Comparison of ENCODE assay signal across 13 cellular contexts in the genomic region with DNA sequence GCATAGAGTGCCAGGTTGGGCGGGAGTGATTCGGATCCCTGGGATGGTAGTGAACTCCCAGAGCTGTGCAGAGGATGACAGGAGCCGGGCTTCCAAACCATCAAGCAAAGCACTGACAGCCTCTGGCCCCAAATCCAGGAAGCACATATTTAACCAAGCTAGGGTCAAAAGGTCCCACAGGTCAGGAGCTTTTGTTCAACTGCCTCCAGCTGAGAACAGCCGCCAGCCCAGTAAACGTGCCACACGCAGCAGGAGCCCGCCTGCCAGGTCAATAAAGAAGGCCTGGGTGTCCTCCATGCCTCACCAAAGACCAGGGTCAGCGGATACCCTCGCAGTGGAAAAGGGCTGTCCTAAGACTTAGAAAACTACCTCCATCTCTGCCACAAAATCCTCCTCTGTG.
"Had no signal": no experiment of that assay in that cellular context is flagged by ENCODE, and none has a peak within 500 bp of the region (broad histone marks: within the 10 kb centered on the region; RNA-seq: fewer than 3 reads in every experiment).

No MANE protein-coding gene starts in this region.

- H3K9me3 Mint-ChIP-seq: activated CD4-positive, alpha-beta memory T cell treated with anti-CD3 and anti-CD28 coated beads for 36 hours; activated naive CD8-positive, alpha-beta T cell treated with anti-CD3 and anti-CD28 coated beads for 36 hours had no signal

- H3K27ac Mint-ChIP-seq: activated CD4-positive, alpha-beta memory T cell treated with anti-CD3 and anti-CD28 coated beads for 36 hours; activated naive CD8-positive, alpha-beta T cell treated with anti-CD3 and anti-CD28 coated beads for 36 hours had no signal

- H3K4me1 ChIP-seq: colonic mucosa had no signal

- H3K4me3 ChIP-seq: colonic mucosa, thyroid gland had no signal

- DNase-seq: activated CD4-positive, alpha-beta memory T cell treated with anti-CD3 and anti-CD28 coated beads for 36 hours; activated CD4-positive, alpha-beta T cell treated with anti-CD3 and anti-CD28 coated beads for 4 hours; activated naive CD8-positive, alpha-beta T cell treated with anti-CD3 and anti-CD28 coated beads for 36 hours; amygdala; colonic mucosa; head of caudate nucleus; mammary epithelial cell; stimulated activated CD4-positive, alpha-beta T cell treated with anti-CD3 and anti-CD28 coated beads, Interleukin-12 subunit alpha, Interleukin-12 subunit beta, amount 100 ng/mL, for 4 hours; stimulated activated CD4-positive, alpha-beta T cell treated with anti-CD3 and anti-CD28 coated beads, Interleukin-1b, Interleukin-23, amount 100 ng/mL, for 48 hours; stimulated activated CD8-positive, alpha-beta memory T cell treated with anti-CD3 and anti-CD28 coated beads, Interleukin-4, amount 100 ng/mL, for 48 hours; stimulated activated naive CD4-positive, alpha-beta T cell treated with Interleukin-2 at 50 U/mL for 16 hours; T-helper 2 cell; thyroid gland had no signal

- H3K36me3 Mint-ChIP-seq: activated CD4-positive, alpha-beta memory T cell treated with anti-CD3 and anti-CD28 coated beads for 36 hours; activated naive CD8-positive, alpha-beta T cell treated with anti-CD3 and anti-CD28 coated beads for 36 hours had no signal

- H3K27ac ChIP-seq: colonic mucosa, thyroid gland had no signal

- H3K4me3 Mint-ChIP-seq: activated CD4-positive, alpha-beta memory T cell treated with anti-CD3 and anti-CD28 coated beads for 36 hours; activated naive CD8-positive, alpha-beta T cell treated with anti-CD3 and anti-CD28 coated beads for 36 hours had no signal

- H3K36me3 ChIP-seq: colonic mucosa, thyroid gland had no signal

- H3K4me1 Mint-ChIP-seq: activated naive CD8-positive, alpha-beta T cell treated with anti-CD3 and anti-CD28 coated beads for 36 hours had no signal
